Comparison of ENCODE assay signal across 4 cellular contexts in the genomic region with DNA sequence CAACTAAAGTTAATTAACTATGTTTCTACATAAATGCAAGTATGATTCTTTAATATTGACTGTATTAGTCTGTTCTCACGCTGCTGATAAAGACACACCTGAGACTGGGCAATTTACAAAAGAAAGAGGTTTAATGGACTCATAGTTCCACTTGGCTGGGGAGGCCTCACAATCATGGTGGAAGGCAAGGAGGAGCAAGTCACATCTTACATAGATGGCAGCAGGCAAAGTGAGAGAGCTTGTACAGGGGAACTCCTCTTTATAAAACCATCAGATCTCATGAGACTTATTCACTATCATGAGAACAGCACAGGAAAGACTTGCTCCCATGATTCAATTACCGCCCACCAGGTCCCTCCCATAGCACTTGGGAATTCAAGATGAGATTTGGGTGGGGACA. TPM values are rescaled to one million over a fixed set of nuclear protein-coding genes. Genes with fewer than 3 reads are reported as not detected.
DNase-seq lines count a peak whose midpoint lies in the region; ATAC-seq, FAIRE-seq and TF ChIP-seq lines count a peak whose summit lies in the region.
"Not testable (repeated sequence)": the region's sequence is repeated elsewhere in the genome, so short reads cannot be mapped to it uniquely, and the experiment has no call there.

No MANE protein-coding gene starts in this region.

- H3K4me1 Mint-ChIP-seq in endothelial cell (ENCODE audit: unreplicated experiment): not testable (repeated sequence)

- peak overlapping the region; percentile 12 for H3K27ac Mint-ChIP-seq in endothelial cell (ENCODE audit: unreplicated experiment)

- not testable (repeated sequence) for DNase-seq in OCI-LY7 (ENCODE audit: low spot score); K562 (ENCODE audit: extremely low read depth in 1 of 4, low spot score in 3 of 4); endothelial cell (ENCODE audit: low spot score); HepG2 (ENCODE audit: low spot score)

- BruUV-seq in OCI-LY7 (replicated peaks; lab: Mats Ljungman, UMichigan): TSS peak; percentile 16
- BruUV-seq in K562 (replicated peaks; lab: Mats Ljungman, UMichigan); HepG2 (replicated peaks; lab: Mats Ljungman, UMichigan): not testable (repeated sequence)

- not testable (repeated sequence) for H3K4me2 ChIP-seq in OCI-LY7 (ENCODE audit: low read length); K562 (ENCODE audit: insufficient read depth, low read length); HepG2 (ENCODE audit: low read depth, low read length)

- not testable (repeated sequence) for ATAC-seq in K562, HepG2

- H3K4me3 ChIP-seq in OCI-LY7 (ENCODE audit: low read depth, low read length, poor library complexity, severe bottlenecking); K562; HepG2 (replicated peaks in 1 of 3; ENCODE audit: insufficient read depth in 1 of 3, low read depth in 2 of 3, low read length in 3 of 3): not testable (repeated sequence)

- WGBS in K562 (ENCODE audit: insufficient coverage, low coverage, missing lambda C conversion rate): 97% methylated on average over 2 of the region's 2 CpGs
- WGBS in HepG2 (ENCODE audit: low lambda C conversion rate): 100% methylated on average over 2 of the region's 2 CpGs

- H3K4me3 Mint-ChIP-seq in endothelial cell (ENCODE audit: unreplicated experiment): peak overlapping the region; percentile 4

- not testable (repeated sequence) for H3K9ac ChIP-seq in K562 (ENCODE audit: insufficient read depth in 1 of 2, low read depth in 2 of 2, low read length in 2 of 2); HepG2 (ENCODE audit: insufficient read depth, low read depth, low read length)

- not testable (repeated sequence) for H3K9me2 ChIP-seq in OCI-LY7 (ENCODE audit: insufficient read depth, low read length)

- H3K79me2 ChIP-seq in OCI-LY7 (ENCODE audit: insufficient read depth, low read depth, low read length); K562 (ENCODE audit: control insufficient read depth, insufficient read depth, low read length); HepG2 (ENCODE audit: insufficient read depth, low read length): not testable (repeated sequence)

- not testable (repeated sequence) for TF ChIP-seq CTCF in OCI-LY7 (conservative IDR thresholded peaks at IDR 0.05; ENCODE audit: low read length); K562 (IDR thresholded peaks at IDR 0.05 in 2 of 3, conservative IDR thresholded peaks at IDR 0.05 in 1 of 3; ENCODE audit: insufficient read depth in 2 of 3, low read depth in 1 of 3, low read length in 3 of 3); endothelial cell (IDR thresholded peaks at IDR 0.05; ENCODE audit: unreplicated experiment); HepG2 (CRISPR knock-in tag; IDR thresholded peaks at IDR 0.05)

- CTCF ChIA-PET in OCI-LY7 (lab: Charles Lee; ENCODE audit: unreplicated experiment); K562 (lab: Yijun Ruan, JAX; ENCODE audit: low intra/inter-chr PET ratio); HepG2 (lab: Yijun Ruan, JAX; ENCODE audit: low intra/inter-chr PET ratio, low total read pairs): not testable (repeated sequence)

- H2AFZ ChIP-seq in OCI-LY7 (ENCODE audit: low read length); K562 (ENCODE audit: low read depth, low read length); HepG2 (ENCODE audit: low read length): not testable (repeated sequence)

- not testable (repeated sequence) for H4K20me1 ChIP-seq in OCI-LY7 (ENCODE audit: insufficient read depth, low read length); K562 (replicated peaks; ENCODE audit: control insufficient read depth, insufficient read depth, low read length); HepG2 (ENCODE audit: insufficient read depth, low read length)

- in situ Hi-C loops in K562 (cut with MboI); HepG2 (cut with HindIII; ENCODE audit: extremely low pct_ligation_motif_present, low pct_unique_long_range_greater_than_20kb): not testable (repeated sequence)

- intact Hi-C loops in OCI-LY7 (cut with micrococcal nuclease; ENCODE audit: unreplicated experiment); K562 (cut with micrococcal nuclease); HepG2 (cut with micrococcal nuclease; ENCODE audit: unreplicated experiment): not testable (repeated sequence)

- FAIRE-seq in K562 (lab: Jason Lieb, UNC); HepG2 (lab: Jason Lieb, UNC): not testable (repeated sequence)

- TF ChIP-seq EP300 in K562 (IDR thresholded peaks at IDR 0.05; ENCODE audit: low read length); HepG2 (IDR thresholded peaks at IDR 0.05; ENCODE audit: low read depth in 2 of 2, low read length in 2 of 2); HepG2 (CRISPR knock-in tag; IDR thresholded peaks at IDR 0.05; ENCODE audit: borderline replicate concordance): not testable (repeated sequence)

- H3K27ac ChIP-seq in OCI-LY7 (ENCODE audit: low read depth, low read length, poor library complexity, severe bottlenecking); K562 (ENCODE audit: extremely low read depth, low read depth, low read length); HepG2 (ENCODE audit: extremely low read length, insufficient read depth, low read length): not testable (repeated sequence)

- H3K4me1 ChIP-seq in OCI-LY7 (ENCODE audit: insufficient read depth, low read length, poor library complexity, severe bottlenecking); K562 (replicated peaks in 1 of 2; ENCODE audit: control insufficient read depth in 2 of 2, insufficient read depth in 2 of 2, low read length in 2 of 2); HepG2 (ENCODE audit: insufficient read depth, low read length): not testable (repeated sequence)

- not testable (repeated sequence) for H3K27me3 ChIP-seq in K562 (ENCODE audit: control insufficient read depth in 2 of 2, insufficient read depth in 2 of 2, low read length in 2 of 2); HepG2 (ENCODE audit: control insufficient read depth in 1 of 2, insufficient read depth in 2 of 2, low read length in 2 of 2)

- not testable (repeated sequence) for H3K27me3 Mint-ChIP-seq in endothelial cell (ENCODE audit: unreplicated experiment)

- not testable (repeated sequence) for H3K9me1 ChIP-seq in K562 (ENCODE audit: control insufficient read depth, insufficient read depth, low read length)

- H3K36me3 ChIP-seq in OCI-LY7 (ENCODE audit: insufficient read depth, low read length) (peaks cover 89% of the 10 kb centered on the region), K562 (ENCODE audit: control insufficient read depth, insufficient read depth, low read length) (peaks cover 51% of the 10 kb centered on the region; the same call in 2 of the 3 replicates), HepG2 (replicated peaks in 1 of 2; ENCODE audit: control insufficient read depth in 1 of 2, insufficient read depth in 2 of 2, low read length in 2 of 2) (peaks cover 0 to 29% of the 10 kb centered on the region in 2 experiments; a peak in 4 of 5 replicates)

- peaks cover 19% of the 10 kb centered on the region for H3K36me3 Mint-ChIP-seq in endothelial cell (ENCODE audit: low read depth, unreplicated experiment)

- TF ChIP-seq POLR2A in K562 (conservative IDR thresholded peaks at IDR 0.05); HepG2 (IDR thresholded peaks at IDR 0.05; ENCODE audit: insufficient read depth in 1 of 2, low read depth in 2 of 2, low read length in 2 of 2): not testable (repeated sequence)

- TF ChIP-seq RAD21 in K562 (CRISPR knock-in tag; conservative IDR thresholded peaks at IDR 0.05 in 1 of 2, IDR thresholded peaks at IDR 0.05 in 1 of 2); HepG2 (CRISPR knock-in tag; IDR thresholded peaks at IDR 0.05): not testable (repeated sequence)

- POLR2A ChIA-PET in OCI-LY7 (lab: Charles Lee) (interaction anchor here (1.0 kb wide), 1 partner anchor 20 kb away, joined by 3 read pairs; no protein-coding TSS in a partner anchor), K562 (lab: Yijun Ruan, JAX) (interaction anchor here (1.3 kb wide), 1 partner anchor 10 kb away, joined by 3 read pairs; no protein-coding TSS in a partner anchor)
- POLR2A ChIA-PET in HepG2 (lab: Yijun Ruan, JAX): not testable (repeated sequence)

- H3K9me3 ChIP-seq in OCI-LY7 (ENCODE audit: low read length); K562 (replicated peaks; ENCODE audit: control insufficient read depth, insufficient read depth, low read depth, low read length); HepG2 (ENCODE audit: low read length): not testable (repeated sequence)

- not testable (repeated sequence) for H3K9me3 Mint-ChIP-seq in endothelial cell (ENCODE audit: unreplicated experiment)

RNA-seq across cellular contexts. Expression of gene ORC3, which starts 23.1 kb away (rescaled TPM):
- total RNA-seq in OCI-LY7 (2014; rRNA removed; shearing (Covaris generic)): 21.6 and 34.8 TPM in 2 replicates
- total RNA-seq in OCI-LY7 (2022): 45.0 and 50.6 TPM in 2 replicates
- 53.2 and 151 TPM in 2 replicates for total RNA-seq in K562 (2011; cell fraction: chromatin; rRNA removed; ENCODE audit: low replicate concordance)
- 21.5 and 31.5 TPM in 2 replicates for total RNA-seq in K562 (2011; cell fraction: nucleolus; rRNA removed)
- 74.9 and 108 TPM in 2 replicates for total RNA-seq in K562 (2011; cell fraction: nucleoplasm; rRNA removed)
- 28.8 and 34.7 TPM in 2 replicates for total RNA-seq in K562 (2014; rRNA removed)
- total RNA-seq in K562 (2014; rRNA removed; fragmentation: Illumina TruSeq; extraction: Trizol): 74.8 and 79.8 TPM in 2 replicates
- total RNA-seq in K562 (2015; rRNA removed; fragmentation: Illumina TruSeq; extraction: Trizol): 50.3 and 57.8 TPM in 2 replicates
- total RNA-seq in K562 (2021): 47.5 and 49.0 TPM in 2 replicates
- polyA plus RNA-seq in K562 (2011; rRNA removed): 79.9 and 111 TPM in 2 replicates
- 19.0 and 33.2 TPM in 2 replicates for polyA plus RNA-seq in K562 (2011; cell fraction: cytosol; rRNA removed)
- polyA plus RNA-seq in K562 (2011; cell fraction: nucleus; rRNA removed): 39.7 and 53.3 TPM in 2 replicates
- polyA plus RNA-seq in K562 (2012): 33.8 and 36.8 TPM in 2 replicates
- polyA plus RNA-seq in K562 (2014; fragmentation: Illumina TruSeq; extraction: Trizol): 59.9 and 79.1 TPM in 2 replicates
- polyA plus RNA-seq in K562 (2014; fragmentation: Nextera tagmentation; extraction: Ambion mirVana): 100 to 1,000 TPM; 128 to 159 TPM
- polyA plus RNA-seq in K562 (2014; rRNA removed): 45.1 and 52.1 TPM in 2 replicates
- 115 and 120 TPM in 2 replicates for polyA minus RNA-seq in K562 (2011; rRNA and poly(A)+ RNA removed)
- polyA minus RNA-seq in K562 (2011; cell fraction: cytosol; rRNA and poly(A)+ RNA removed): 17.9 and 27.9 TPM in 2 replicates
- polyA minus RNA-seq in K562 (2011; cell fraction: nucleus; rRNA and poly(A)+ RNA removed): 35.0 and 63.3 TPM in 2 replicates
- total RNA-seq in endothelial cell (ENCODE audit: unreplicated experiment): 22.5 TPM
- total RNA-seq in HepG2 (2016; rRNA removed; fragmentation: Illumina TruSeq; extraction: Trizol): 43.5 and 56.0 TPM in 2 replicates
- total RNA-seq in HepG2 (2016; cell fraction: cytosol; rRNA removed; fragmentation: Illumina TruSeq; extraction: Trizol; ENCODE audit: low read depth): 14.4 and 15.3 TPM in 2 replicates
- 43.0 and 58.6 TPM in 2 replicates for total RNA-seq in HepG2 (2016; cell fraction: insoluble cytoplasmic fraction; rRNA removed; fragmentation: Illumina TruSeq; extraction: Trizol)
- total RNA-seq in HepG2 (2016; cell fraction: membrane; rRNA removed; fragmentation: Illumina TruSeq; extraction: Trizol): 26.8 and 30.0 TPM in 2 replicates
- 46.7 and 53.3 TPM in 2 replicates for total RNA-seq in HepG2 (2016; cell fraction: nucleus; rRNA removed; fragmentation: Illumina TruSeq; extraction: Trizol)
- 14.4 and 21.8 TPM in 2 replicates for polyA plus RNA-seq in HepG2 (2011; rRNA removed)
- polyA plus RNA-seq in HepG2 (2011; cell fraction: cytosol; rRNA removed): 8.2 and 10.9 TPM in 2 replicates
- 11.9 and 14.1 TPM in 2 replicates for polyA plus RNA-seq in HepG2 (2011; cell fraction: nucleus; rRNA removed)
- polyA plus RNA-seq in HepG2 (2012): 8.8 and 16.2 TPM in 2 replicates
- 10.6 and 10.7 TPM in 2 replicates for polyA plus RNA-seq in HepG2 (2016; cell fraction: cytosol; fragmentation: Illumina TruSeq; extraction: Trizol; ENCODE audit: low read depth)
- 54.2 and 57.0 TPM in 2 replicates for polyA plus RNA-seq in HepG2 (2016; cell fraction: insoluble cytoplasmic fraction; fragmentation: Illumina TruSeq; extraction: Trizol; ENCODE audit: low read depth)
- 15.8 and 20.8 TPM in 2 replicates for polyA plus RNA-seq in HepG2 (2016; cell fraction: membrane; fragmentation: Illumina TruSeq; extraction: Trizol; ENCODE audit: low read depth)
- polyA plus RNA-seq in HepG2 (2016; cell fraction: nucleus; fragmentation: Illumina TruSeq; extraction: Trizol; ENCODE audit: insufficient read depth, low read depth): 41.2 and 46.6 TPM in 2 replicates
- 9.6 and 17.7 TPM in 2 replicates for polyA minus RNA-seq in HepG2 (2011; rRNA and poly(A)+ RNA removed; ENCODE audit: low replicate concordance)
- 7.4 and 9.8 TPM in 2 replicates for polyA minus RNA-seq in HepG2 (2011; cell fraction: cytosol; rRNA and poly(A)+ RNA removed)
- polyA minus RNA-seq in HepG2 (2011; cell fraction: nucleus; rRNA and poly(A)+ RNA removed): 39.0 TPM in 2 replicates

RNA-seq across cellular contexts. Expression of gene RARS2, which starts 23.2 kb away (rescaled TPM):
- 21.4 and 30.5 TPM in 2 replicates for total RNA-seq in OCI-LY7 (2014; rRNA removed; shearing (Covaris generic))
- total RNA-seq in OCI-LY7 (2022) (34.0 and 36.0 TPM in 2 replicates), K562 (2014; rRNA removed) (27.1 and 30.0 TPM in 2 replicates), K562 (2014; rRNA removed; fragmentation: Illumina TruSeq; extraction: Trizol) (43.4 and 52.9 TPM in 2 replicates), K562 (2015; rRNA removed; fragmentation: Illumina TruSeq; extraction: Trizol) (41.7 and 45.3 TPM in 2 replicates), K562 (2021) (32.9 and 33.5 TPM in 2 replicates), endothelial cell (ENCODE audit: unreplicated experiment) (45.8 TPM), HepG2 (2016; rRNA removed; fragmentation: Illumina TruSeq; extraction: Trizol) (80.1 and 103 TPM in 2 replicates)
- total RNA-seq in K562 (2011; cell fraction: chromatin; rRNA removed; ENCODE audit: low replicate concordance): 18.9 and 62.8 TPM in 2 replicates
- total RNA-seq in K562 (2011; cell fraction: nucleolus; rRNA removed): 13.2 and 15.1 TPM in 2 replicates
- total RNA-seq in K562 (2011; cell fraction: nucleoplasm; rRNA removed): 17.4 and 17.9 TPM in 2 replicates
- polyA plus RNA-seq in K562 (2011; rRNA removed) (28.0 and 30.7 TPM in 2 replicates), K562 (2014; fragmentation: Illumina TruSeq; extraction: Trizol) (37.5 and 46.4 TPM in 2 replicates), K562 (2014; fragmentation: Nextera tagmentation; extraction: Ambion mirVana) (10 to 100 TPM; 57.4 to 92.7 TPM), K562 (2014; rRNA removed) (33.3 and 33.9 TPM in 2 replicates), HepG2 (2011; rRNA removed) (19.6 and 23.4 TPM in 2 replicates)
- 7.6 and 12.6 TPM in 2 replicates for polyA plus RNA-seq in K562 (2011; cell fraction: cytosol; rRNA removed)
- 19.2 and 28.4 TPM in 2 replicates for polyA plus RNA-seq in K562 (2011; cell fraction: nucleus; rRNA removed)
- 32.8 and 38.1 TPM in 2 replicates for polyA plus RNA-seq in K562 (2012)
- 27.3 and 30.1 TPM in 2 replicates for polyA minus RNA-seq in K562 (2011; rRNA and poly(A)+ RNA removed)
- polyA minus RNA-seq in K562 (2011; cell fraction: cytosol; rRNA and poly(A)+ RNA removed): 7.2 and 8.1 TPM in 2 replicates
- polyA minus RNA-seq in K562 (2011; cell fraction: nucleus; rRNA and poly(A)+ RNA removed): 17.9 and 26.8 TPM in 2 replicates
- 37.4 and 43.4 TPM in 2 replicates for total RNA-seq in HepG2 (2016; cell fraction: cytosol; rRNA removed; fragmentation: Illumina TruSeq; extraction: Trizol; ENCODE audit: low read depth)
- total RNA-seq in HepG2 (2016; cell fraction: insoluble cytoplasmic fraction; rRNA removed; fragmentation: Illumina TruSeq; extraction: Trizol): 81.0 and 99.9 TPM in 2 replicates
- 77.6 and 80.4 TPM in 2 replicates for total RNA-seq in HepG2 (2016; cell fraction: membrane; rRNA removed; fragmentation: Illumina TruSeq; extraction: Trizol)
- 80.5 and 89.7 TPM in 2 replicates for total RNA-seq in HepG2 (2016; cell fraction: nucleus; rRNA removed; fragmentation: Illumina TruSeq; extraction: Trizol)
- 9.3 and 13.2 TPM in 2 replicates for polyA plus RNA-seq in HepG2 (2011; cell fraction: cytosol; rRNA removed)
- 14.0 and 14.7 TPM in 2 replicates for polyA plus RNA-seq in HepG2 (2011; cell fraction: nucleus; rRNA removed)
- polyA plus RNA-seq in HepG2 (2012): 35.1 and 43.4 TPM in 2 replicates
- polyA plus RNA-seq in HepG2 (2016; cell fraction: cytosol; fragmentation: Illumina TruSeq; extraction: Trizol; ENCODE audit: low read depth): 37.5 and 43.9 TPM in 2 replicates
- 94.9 and 98.5 TPM in 2 replicates for polyA plus RNA-seq in HepG2 (2016; cell fraction: insoluble cytoplasmic fraction; fragmentation: Illumina TruSeq; extraction: Trizol; ENCODE audit: low read depth)
- 69.8 and 72.8 TPM in 2 replicates for polyA plus RNA-seq in HepG2 (2016; cell fraction: membrane; fragmentation: Illumina TruSeq; extraction: Trizol; ENCODE audit: low read depth)
- polyA plus RNA-seq in HepG2 (2016; cell fraction: nucleus; fragmentation: Illumina TruSeq; extraction: Trizol; ENCODE audit: insufficient read depth, low read depth): 103 and 104 TPM in 2 replicates
- 8.6 and 10.2 TPM in 2 replicates for polyA minus RNA-seq in HepG2 (2011; rRNA and poly(A)+ RNA removed; ENCODE audit: low replicate concordance)
- 11.7 and 12.2 TPM in 2 replicates for polyA minus RNA-seq in HepG2 (2011; cell fraction: cytosol; rRNA and poly(A)+ RNA removed)
- polyA minus RNA-seq in HepG2 (2011; cell fraction: nucleus; rRNA and poly(A)+ RNA removed): 49.2 and 63.3 TPM in 2 replicates
